ENCODE assay signal across 22 cellular contexts in genomic region chr19:30065680-30066606, GRCh38.
DNase-seq lines count a peak whose midpoint lies in the region; ATAC-seq, FAIRE-seq and TF ChIP-seq lines count a peak whose summit lies in the region.
"Had no signal": no experiment of that assay in that cellular context is flagged by ENCODE, and none has a peak within 500 bp of the region (broad histone marks: within the 10 kb centered on the region; RNA-seq: fewer than 3 reads in every experiment).

No MANE protein-coding gene starts in this region.

- no peak for TF ChIP-seq CTCF in DND-41 (IDR thresholded peaks at IDR 0.05; ENCODE audit: borderline replicate concordance, extremely low read depth, low read length, poor library complexity, severe bottlenecking)
- TF ChIP-seq CTCF in spleen (IDR thresholded peaks at IDR 0.05 in 8 of 11, conservative IDR thresholded peaks at IDR 0.05 in 3 of 11), result no peak

- peak overlapping the region; percentile 56 for H3K27ac ChIP-seq in DND-41 (ENCODE audit: low read length)
- H3K27ac ChIP-seq in spleen, result no peak overlapping the region
- H3K27ac ChIP-seq: ovary, SK-N-MC had no signal

- FAIRE-seq in RCC 7860 (lab: Jason Lieb, UNC), result no peak
- FAIRE-seq: islet of Langerhans had no signal

- no peak for TF ChIP-seq POLR2A in spleen (IDR thresholded peaks at IDR 0.05)

- no peak for ATAC-seq in DND-41 (ENCODE audit: insufficient read depth, low read depth)
- ATAC-seq: GM23338; natural killer cell treated with Interleukin-12 subunit alpha and Interleukin-12 subunit beta and Interleukin-15 and Interleukin-18, amount 100 ng/mL, for 72 hours; right cardiac atrium had no signal

- WGBS in spleen, 5 donors, result 90 to 99% (median 92%) methylated on average over 5 of the region's 5 CpGs

- H3K36me3 ChIP-seq in DND-41 (ENCODE audit: insufficient read depth, low read length) (no peaks in the 10 kb centered on the region), spleen (no peaks in the 10 kb centered on the region)
- H3K36me3 ChIP-seq: ovary had no signal

- no peaks in the 10 kb centered on the region for H4K20me1 ChIP-seq in DND-41 (ENCODE audit: insufficient read depth, low read length)

- H2AFZ ChIP-seq in DND-41 (ENCODE audit: low read depth, low read length), result peak overlapping the region; percentile 22; the same call in 1 of the 2 replicates
- H2AFZ ChIP-seq: GM23338 had no signal

- no peak for DNase-seq in DND-41
- peak; percentile 42 for DNase-seq in Jurkat, Clone E6-1 (ENCODE audit: low read depth, low spot score)
- DNase-seq in globus pallidus (ENCODE audit: low spot score), result peak; percentile 10
- peak; percentile 54 for DNase-seq in spleen
- no peak for DNase-seq in GF-D8 (lab: John Stamatoyannopoulos, UW)
- DNase-seq in RCC 7860 (ENCODE audit: low spot score), result no peak
- no peak for DNase-seq in hepatic stellate cell (ENCODE audit: low spot score)
- DNase-seq: activated T-cell treated with anti-CD3 and anti-CD28 coated beads, Interleukin-2, amount 50 U/mL, for 1 hour; CD4-positive, alpha-beta T cell; EL; NCI-H1092; NCI-H187; NCI-H524 treated with DMSO at 0.1 percent for 48 hours; right cardiac atrium; stimulated activated CD4-positive, alpha-beta T cell treated with anti-CD3 and anti-CD28 coated beads, Interleukin-4, amount 100 ng/mL, for 1 hour; T-helper 2 cell had no signal

- intact Hi-C loops in spleen (cut with DNase I; ENCODE audit: low total_unique reads), result no loop called here

- H3K4me3 ChIP-seq in DND-41 (ENCODE audit: low read depth in 1 of 2, low read length in 2 of 2) (no peak overlapping the region), spleen (no peak overlapping the region)
- H3K4me3 ChIP-seq in Jurkat, Clone E6-1 (ENCODE audit: low read length), result no peak overlapping the region
- H3K4me3 ChIP-seq: dorsolateral prefrontal cortex, GM23338, ovary, SK-N-MC had no signal

- H3K27me3 ChIP-seq in DND-41 (ENCODE audit: insufficient read depth, low read length, poor library complexity) (no peaks in the 10 kb centered on the region), spleen (replicated peaks in 1 of 7) (peaks cover 0 to 38% (median 0%) of the 10 kb centered on the region in 7 donors)
- H3K27me3 ChIP-seq: ovary had no signal

- no peaks in the 10 kb centered on the region for H3K9me3 ChIP-seq in DND-41 (ENCODE audit: insufficient read depth, low read length, severe bottlenecking)
- H3K9me3 ChIP-seq in spleen, result no peaks in the 10 kb centered on the region
- H3K9me3 ChIP-seq: ovary had no signal

- H3K79me2 ChIP-seq in DND-41 (ENCODE audit: insufficient read depth, low read length), result no peaks in the 10 kb centered on the region

- no peak overlapping the region for H3K4me2 ChIP-seq in DND-41 (ENCODE audit: insufficient read depth, low read length)
- H3K4me2 ChIP-seq: GM23338 had no signal

- H3K4me1 ChIP-seq in DND-41 (ENCODE audit: insufficient read depth, low read length), result peaks cover 19% of the 10 kb centered on the region
- no peaks in the 10 kb centered on the region for H3K4me1 ChIP-seq in spleen

- H3K9ac ChIP-seq in DND-41 (ENCODE audit: low read depth, low read length), result peak overlapping the region; percentile 11; the same call in 1 of the 2 replicates

Comparison
In these comparisons a context has a peak if more than half of its experiments do, and no peak if none do; other contexts are left out.
1. DNase-seq: peak in Jurkat, Clone E6-1 (single experiment), globus pallidus (single experiment) and spleen (single experiment); none in DND-41 (single experiment), GF-D8 (single experiment), RCC 7860 (single experiment) and hepatic stellate cell (single experiment).